8 cellular contexts compared by ENCODE assay signal in the genomic region with DNA sequence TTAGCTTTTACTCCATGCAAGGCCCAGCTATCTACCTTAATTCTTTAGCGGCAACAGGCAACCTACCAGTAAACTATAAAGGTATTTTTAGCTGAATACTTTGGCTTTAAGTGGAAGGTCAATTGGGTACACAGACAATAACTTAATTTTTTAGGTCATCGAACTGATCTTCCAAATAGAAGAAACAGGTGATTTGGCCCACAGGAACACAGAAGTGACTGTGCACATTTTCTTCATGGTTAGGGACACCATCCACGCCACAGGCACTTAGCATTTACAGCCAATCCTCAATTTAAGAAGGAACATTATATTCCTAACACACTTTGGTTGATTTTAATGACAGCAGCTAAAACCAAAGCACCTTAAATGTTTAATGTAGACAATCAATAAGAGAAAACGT. TPM values are rescaled to one million over a fixed set of nuclear protein-coding genes. Genes with fewer than 3 reads are reported as not detected.
A peak's percentile ranks its signal among the peaks of the same experiment; 100 is the strongest.
DNase-seq lines count a peak whose midpoint lies in the region; ATAC-seq and TF ChIP-seq lines count a peak whose summit lies in the region.

No MANE protein-coding gene starts in this region.

- ATAC-seq in body of pancreas = no peak
- ATAC-seq in GM19023 (IDR thresholded peaks at IDR 0.05; ENCODE audit: unreplicated experiment) = no peak
- no peak for ATAC-seq in GM21367 (IDR thresholded peaks at IDR 0.05; ENCODE audit: unreplicated experiment)
- no peak for ATAC-seq in GM18867 (IDR thresholded peaks at IDR 0.05; ENCODE audit: unreplicated experiment)
- ATAC-seq in GM19452 (IDR thresholded peaks at IDR 0.05; ENCODE audit: unreplicated experiment) = no peak

- 20 to 21% methylated on average over 4 of the region's 4 CpGs for WGBS in body of pancreas, 2 donors

- H3K27ac ChIP-seq in HUES6 (ENCODE audit: low read depth, low read length) = no peak overlapping the region
- H3K27ac ChIP-seq in body of pancreas = peak overlapping the region; percentile 9 to 98 (median 95)
- H3K27ac ChIP-seq in mucosa of rectum (ENCODE audit: low read depth in 2 of 2, low read length in 2 of 2) = no peak overlapping the region

- POLR2A ChIA-PET in AG04449 (lab: Yijun Ruan, JAX) = interaction anchor here (0.5 kb wide), 1 partner anchor 218 kb away, joined by 4 read pairs; no protein-coding TSS in a partner anchor

- DNase-seq in AG04449 (ENCODE audit: low read depth, low spot score) (no peak), body of pancreas (no peak)

- CTCF ChIA-PET in AG04449 (lab: Yijun Ruan, JAX) = interaction anchor here (1.5 kb wide), 1 partner anchor 235 kb away, joined by 3 read pairs; no protein-coding TSS in a partner anchor

- H3K36me3 ChIP-seq in HUES6 (ENCODE audit: control insufficient read depth, insufficient read depth, low read length) (peaks cover 4% of the 10 kb centered on the region; the same call in 1 of the 2 replicates), body of pancreas (replicated peaks in 1 of 2; ENCODE audit: insufficient read depth in 1 of 2, low read depth in 2 of 2) (no peaks in the 10 kb centered on the region), mucosa of rectum (ENCODE audit: control insufficient read depth in 2 of 2, insufficient read depth in 2 of 2, low read length in 2 of 2) (no peaks in the 10 kb centered on the region)

- no peaks in the 10 kb centered on the region for H3K9me3 ChIP-seq in HUES6 (ENCODE audit: control insufficient read depth, insufficient read depth, low read depth, low read length)
- no peaks in the 10 kb centered on the region for H3K9me3 ChIP-seq in body of pancreas
- no peaks in the 10 kb centered on the region for H3K9me3 ChIP-seq in mucosa of rectum (ENCODE audit: control insufficient read depth in 2 of 2, low read length in 2 of 2)

- no peak overlapping the region for H3K9ac ChIP-seq in HUES6 (ENCODE audit: low read length)
- H3K9ac ChIP-seq in mucosa of rectum (ENCODE audit: low read depth in 1 of 2, low read length in 2 of 2) = peak overlapping the region in 1 of 2 donors; percentile 86

- intact Hi-C loops in body of pancreas (cut with DNase I) = no loop called here

- TF ChIP-seq POLR2A in body of pancreas (IDR thresholded peaks at IDR 0.05) = no peak

- TF ChIP-seq CTCF in AG04449 (IDR thresholded peaks at IDR 0.05; ENCODE audit: insufficient read depth, low read length, missing control alignments) (no peak), body of pancreas (IDR thresholded peaks at IDR 0.05) (no peak)

- H3K4me3 ChIP-seq in AG04449 (ENCODE audit: low read depth, low read length) = peak overlapping the region; percentile 65
- peak overlapping the region; percentile 93 for H3K4me3 ChIP-seq in HUES6 (ENCODE audit: low read depth, low read length)
- H3K4me3 ChIP-seq in body of pancreas = no peak overlapping the region
- peak overlapping the region; percentile 85 to 90 for H3K4me3 ChIP-seq in mucosa of rectum (ENCODE audit: low read length in 2 of 2)

- H3K4me1 ChIP-seq in HUES6 (ENCODE audit: control insufficient read depth, insufficient read depth, low read length) (peaks cover 8% of the 10 kb centered on the region), body of pancreas (peaks cover 51% of the 10 kb centered on the region), mucosa of rectum (ENCODE audit: control insufficient read depth in 2 of 2, insufficient read depth in 2 of 2, low read length in 2 of 2) (peaks cover 13 to 14% of the 10 kb centered on the region in 2 donors)

- H3K27me3 ChIP-seq in HUES6 (ENCODE audit: control insufficient read depth, insufficient read depth, low read length) (no peaks in the 10 kb centered on the region), body of pancreas (no peaks in the 10 kb centered on the region), mucosa of rectum (ENCODE audit: control insufficient read depth in 2 of 2, insufficient read depth in 2 of 2, low read length in 2 of 2) (no peaks in the 10 kb centered on the region)

RNA-seq across cellular contexts. Expression of gene ARPP19, which starts 1.9 kb away (rescaled TPM):
- total RNA-seq in body of pancreas = 10 to 100 TPM; 37.2 to 65.4 TPM

RNA-seq across cellular contexts. Expression of gene MYO5A, which starts 38.2 kb away (rescaled TPM):
- 10 to 100 TPM in 1 of 2 donors, 1 to 10 TPM in 1; 8.2 to 11.9 TPM for total RNA-seq in body of pancreas

Comparison
In these comparisons a context has a peak if more than half of its experiments do, and no peak if none do; other contexts are left out.
1. H3K4me3 ChIP-seq: peak in AG04449 (single experiment), HUES6 (single experiment) and mucosa of rectum (2 of 2); none in body of pancreas (0 of 2).
2. H3K27ac ChIP-seq: peak in body of pancreas (4 of 4); none in HUES6 (single experiment) and mucosa of rectum (0 of 2).